1 cellular context compared by ENCODE assay signal in the genomic region with DNA sequence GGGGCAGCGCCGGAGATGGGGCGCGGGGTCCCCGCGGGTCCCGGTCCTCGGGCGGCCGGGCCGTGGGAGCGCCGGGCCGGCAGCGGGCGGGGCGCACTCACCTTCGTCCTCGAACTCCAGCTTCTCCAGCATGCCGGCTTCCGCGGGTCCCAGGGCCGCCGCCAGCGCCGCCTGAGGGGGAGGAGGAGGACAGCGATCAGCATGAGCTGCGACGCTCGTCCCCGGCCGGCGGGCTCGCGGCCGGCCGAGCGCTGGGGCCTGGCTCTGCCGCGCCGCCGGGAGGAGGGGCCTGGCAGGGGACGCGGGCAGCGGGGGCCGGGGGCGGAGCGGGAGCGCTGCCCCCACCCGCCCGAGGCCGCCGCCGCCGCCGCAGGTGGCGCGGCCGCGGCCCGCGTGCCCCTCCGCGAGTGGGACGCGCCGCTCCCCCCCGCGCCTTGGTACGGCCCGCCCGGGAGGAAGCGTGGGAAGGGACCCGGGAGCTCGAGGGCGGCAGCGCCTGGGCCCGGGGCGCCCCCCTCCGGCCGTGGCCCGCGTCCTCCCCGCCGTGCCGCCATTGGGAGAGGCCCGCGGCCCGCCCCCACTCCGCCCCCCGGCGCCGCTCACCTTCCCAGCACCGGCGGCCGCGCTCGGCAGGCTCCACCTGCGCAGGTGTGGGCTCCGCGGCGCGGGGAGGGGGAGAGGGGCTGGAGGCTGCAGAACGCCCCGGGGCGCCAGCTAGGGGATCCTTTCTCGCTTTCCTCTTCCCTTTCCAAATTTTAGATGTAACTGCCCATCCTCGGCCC.
TF ChIP-seq lines count a peak whose summit lies in the region.

No MANE protein-coding gene starts in this region.

TF ChIP-seq in K562, 482 proteins besides CTCF, POLR2A, EP300 and RAD21 (continued from another document and continues in another):
- TF ChIP-seq, protein P1, sequence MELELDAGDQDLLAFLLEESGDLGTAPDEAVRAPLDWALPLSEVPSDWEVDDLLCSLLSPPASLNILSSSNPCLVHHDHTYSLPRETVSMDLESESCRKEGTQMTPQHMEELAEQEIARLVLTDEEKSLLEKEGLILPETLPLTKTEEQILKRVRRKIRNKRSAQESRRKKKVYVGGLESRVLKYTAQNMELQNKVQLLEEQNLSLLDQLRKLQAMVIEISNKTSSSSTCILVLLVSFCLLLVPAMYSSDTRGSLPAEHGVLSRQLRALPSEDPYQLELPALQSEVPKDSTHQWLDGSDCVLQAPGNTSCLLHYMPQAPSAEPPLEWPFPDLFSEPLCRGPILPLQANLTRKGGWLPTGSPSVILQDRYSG (tag; conservative IDR thresholded peaks at IDR 0.05; ENCODE audit: low read depth) = no peak
- TF ChIP-seq SIRT6 (IDR thresholded peaks at IDR 0.05; ENCODE audit: low read depth, low read length) (no peak), KLF16 (IDR thresholded peaks at IDR 0.05) (no peak), GABPB1 (CRISPR knock-in tag; IDR thresholded peaks at IDR 0.05) (peak; percentile 49; the same call in 1 of the 2 replicates), RAD51 (IDR thresholded peaks at IDR 0.05; ENCODE audit: borderline replicate concordance, low read depth) (no peak), TCF7L2 (IDR thresholded peaks at IDR 0.05; ENCODE audit: low read depth, low read length) (peak; percentile 90), CBFA2T2 (conservative IDR thresholded peaks at IDR 0.05) (no peak), POU5F1 (IDR thresholded peaks at IDR 0.05; ENCODE audit: borderline replicate concordance, low read depth, low read length, partially characterized antibody) (no peak), JUND (IDR thresholded peaks at IDR 0.05; ENCODE audit: borderline replicate concordance, low read depth, low read length) (peak; percentile 89), JUND (tag; IDR thresholded peaks at IDR 0.05; ENCODE audit: borderline replicate concordance, low read depth, low read length) (no peak), TEAD2 (tag; IDR thresholded peaks at IDR 0.05) (no peak), MTF1 (CRISPR knock-in tag; IDR thresholded peaks at IDR 0.05; ENCODE audit: borderline replicate concordance) (no peak), SETDB1 (IDR thresholded peaks at IDR 0.05; ENCODE audit: low read length) (no peak), ZEB2 (IDR thresholded peaks at IDR 0.05) (no peak), ZNF780A (CRISPR knock-in tag; IDR thresholded peaks at IDR 0.05) (no peak), U2AF1 (optimal IDR thresholded peaks at IDR 0.05; ENCODE audit: low read depth, low read length) (no peak), HMG20A (CRISPR knock-in tag; conservative IDR thresholded peaks at IDR 0.05) (no peak), NFRKB (IDR thresholded peaks at IDR 0.05; ENCODE audit: low read depth) (no peak)
- TF ChIP-seq, protein P2, sequence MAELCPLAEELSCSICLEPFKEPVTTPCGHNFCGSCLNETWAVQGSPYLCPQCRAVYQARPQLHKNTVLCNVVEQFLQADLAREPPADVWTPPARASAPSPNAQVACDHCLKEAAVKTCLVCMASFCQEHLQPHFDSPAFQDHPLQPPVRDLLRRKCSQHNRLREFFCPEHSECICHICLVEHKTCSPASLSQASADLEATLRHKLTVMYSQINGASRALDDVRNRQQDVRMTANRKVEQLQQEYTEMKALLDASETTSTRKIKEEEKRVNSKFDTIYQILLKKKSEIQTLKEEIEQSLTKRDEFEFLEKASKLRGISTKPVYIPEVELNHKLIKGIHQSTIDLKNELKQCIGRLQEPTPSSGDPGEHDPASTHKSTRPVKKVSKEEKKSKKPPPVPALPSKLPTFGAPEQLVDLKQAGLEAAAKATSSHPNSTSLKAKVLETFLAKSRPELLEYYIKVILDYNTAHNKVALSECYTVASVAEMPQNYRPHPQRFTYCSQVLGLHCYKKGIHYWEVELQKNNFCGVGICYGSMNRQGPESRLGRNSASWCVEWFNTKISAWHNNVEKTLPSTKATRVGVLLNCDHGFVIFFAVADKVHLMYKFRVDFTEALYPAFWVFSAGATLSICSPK (IDR thresholded peaks at IDR 0.05; ENCODE audit: borderline replicate concordance) = no peak
- TF ChIP-seq, protein P3, sequence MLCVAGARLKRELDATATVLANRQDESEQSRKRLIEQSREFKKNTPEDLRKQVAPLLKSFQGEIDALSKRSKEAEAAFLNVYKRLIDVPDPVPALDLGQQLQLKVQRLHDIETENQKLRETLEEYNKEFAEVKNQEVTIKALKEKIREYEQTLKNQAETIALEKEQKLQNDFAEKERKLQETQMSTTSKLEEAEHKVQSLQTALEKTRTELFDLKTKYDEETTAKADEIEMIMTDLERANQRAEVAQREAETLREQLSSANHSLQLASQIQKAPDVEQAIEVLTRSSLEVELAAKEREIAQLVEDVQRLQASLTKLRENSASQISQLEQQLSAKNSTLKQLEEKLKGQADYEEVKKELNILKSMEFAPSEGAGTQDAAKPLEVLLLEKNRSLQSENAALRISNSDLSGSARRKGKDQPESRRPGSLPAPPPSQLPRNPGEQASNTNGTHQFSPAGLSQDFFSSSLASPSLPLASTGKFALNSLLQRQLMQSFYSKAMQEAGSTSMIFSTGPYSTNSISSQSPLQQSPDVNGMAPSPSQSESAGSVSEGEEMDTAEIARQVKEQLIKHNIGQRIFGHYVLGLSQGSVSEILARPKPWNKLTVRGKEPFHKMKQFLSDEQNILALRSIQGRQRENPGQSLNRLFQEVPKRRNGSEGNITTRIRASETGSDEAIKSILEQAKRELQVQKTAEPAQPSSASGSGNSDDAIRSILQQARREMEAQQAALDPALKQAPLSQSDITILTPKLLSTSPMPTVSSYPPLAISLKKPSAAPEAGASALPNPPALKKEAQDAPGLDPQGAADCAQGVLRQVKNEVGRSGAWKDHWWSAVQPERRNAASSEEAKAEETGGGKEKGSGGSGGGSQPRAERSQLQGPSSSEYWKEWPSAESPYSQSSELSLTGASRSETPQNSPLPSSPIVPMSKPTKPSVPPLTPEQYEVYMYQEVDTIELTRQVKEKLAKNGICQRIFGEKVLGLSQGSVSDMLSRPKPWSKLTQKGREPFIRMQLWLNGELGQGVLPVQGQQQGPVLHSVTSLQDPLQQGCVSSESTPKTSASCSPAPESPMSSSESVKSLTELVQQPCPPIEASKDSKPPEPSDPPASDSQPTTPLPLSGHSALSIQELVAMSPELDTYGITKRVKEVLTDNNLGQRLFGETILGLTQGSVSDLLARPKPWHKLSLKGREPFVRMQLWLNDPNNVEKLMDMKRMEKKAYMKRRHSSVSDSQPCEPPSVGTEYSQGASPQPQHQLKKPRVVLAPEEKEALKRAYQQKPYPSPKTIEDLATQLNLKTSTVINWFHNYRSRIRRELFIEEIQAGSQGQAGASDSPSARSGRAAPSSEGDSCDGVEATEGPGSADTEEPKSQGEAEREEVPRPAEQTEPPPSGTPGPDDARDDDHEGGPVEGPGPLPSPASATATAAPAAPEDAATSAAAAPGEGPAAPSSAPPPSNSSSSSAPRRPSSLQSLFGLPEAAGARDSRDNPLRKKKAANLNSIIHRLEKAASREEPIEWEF (CRISPR knock-in tag; IDR thresholded peaks at IDR 0.05) = no peak
- TF ChIP-seq, protein P4, sequence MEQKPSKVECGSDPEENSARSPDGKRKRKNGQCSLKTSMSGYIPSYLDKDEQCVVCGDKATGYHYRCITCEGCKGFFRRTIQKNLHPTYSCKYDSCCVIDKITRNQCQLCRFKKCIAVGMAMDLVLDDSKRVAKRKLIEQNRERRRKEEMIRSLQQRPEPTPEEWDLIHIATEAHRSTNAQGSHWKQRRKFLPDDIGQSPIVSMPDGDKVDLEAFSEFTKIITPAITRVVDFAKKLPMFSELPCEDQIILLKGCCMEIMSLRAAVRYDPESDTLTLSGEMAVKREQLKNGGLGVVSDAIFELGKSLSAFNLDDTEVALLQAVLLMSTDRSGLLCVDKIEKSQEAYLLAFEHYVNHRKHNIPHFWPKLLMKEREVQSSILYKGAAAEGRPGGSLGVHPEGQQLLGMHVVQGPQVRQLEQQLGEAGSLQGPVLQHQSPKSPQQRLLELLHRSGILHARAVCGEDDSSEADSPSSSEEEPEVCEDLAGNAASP (IDR thresholded peaks at IDR 0.05) = no peak
- TF ChIP-seq, protein P5, sequence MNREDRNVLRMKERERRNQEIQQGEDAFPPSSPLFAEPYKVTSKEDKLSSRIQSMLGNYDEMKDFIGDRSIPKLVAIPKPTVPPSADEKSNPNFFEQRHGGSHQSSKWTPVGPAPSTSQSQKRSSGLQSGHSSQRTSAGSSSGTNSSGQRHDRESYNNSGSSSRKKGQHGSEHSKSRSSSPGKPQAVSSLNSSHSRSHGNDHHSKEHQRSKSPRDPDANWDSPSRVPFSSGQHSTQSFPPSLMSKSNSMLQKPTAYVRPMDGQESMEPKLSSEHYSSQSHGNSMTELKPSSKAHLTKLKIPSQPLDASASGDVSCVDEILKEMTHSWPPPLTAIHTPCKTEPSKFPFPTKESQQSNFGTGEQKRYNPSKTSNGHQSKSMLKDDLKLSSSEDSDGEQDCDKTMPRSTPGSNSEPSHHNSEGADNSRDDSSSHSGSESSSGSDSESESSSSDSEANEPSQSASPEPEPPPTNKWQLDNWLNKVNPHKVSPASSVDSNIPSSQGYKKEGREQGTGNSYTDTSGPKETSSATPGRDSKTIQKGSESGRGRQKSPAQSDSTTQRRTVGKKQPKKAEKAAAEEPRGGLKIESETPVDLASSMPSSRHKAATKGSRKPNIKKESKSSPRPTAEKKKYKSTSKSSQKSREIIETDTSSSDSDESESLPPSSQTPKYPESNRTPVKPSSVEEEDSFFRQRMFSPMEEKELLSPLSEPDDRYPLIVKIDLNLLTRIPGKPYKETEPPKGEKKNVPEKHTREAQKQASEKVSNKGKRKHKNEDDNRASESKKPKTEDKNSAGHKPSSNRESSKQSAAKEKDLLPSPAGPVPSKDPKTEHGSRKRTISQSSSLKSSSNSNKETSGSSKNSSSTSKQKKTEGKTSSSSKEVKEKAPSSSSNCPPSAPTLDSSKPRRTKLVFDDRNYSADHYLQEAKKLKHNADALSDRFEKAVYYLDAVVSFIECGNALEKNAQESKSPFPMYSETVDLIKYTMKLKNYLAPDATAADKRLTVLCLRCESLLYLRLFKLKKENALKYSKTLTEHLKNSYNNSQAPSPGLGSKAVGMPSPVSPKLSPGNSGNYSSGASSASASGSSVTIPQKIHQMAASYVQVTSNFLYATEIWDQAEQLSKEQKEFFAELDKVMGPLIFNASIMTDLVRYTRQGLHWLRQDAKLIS (CRISPR knock-in tag; IDR thresholded peaks at IDR 0.05) = no peak
- TF ChIP-seq, protein P6, sequence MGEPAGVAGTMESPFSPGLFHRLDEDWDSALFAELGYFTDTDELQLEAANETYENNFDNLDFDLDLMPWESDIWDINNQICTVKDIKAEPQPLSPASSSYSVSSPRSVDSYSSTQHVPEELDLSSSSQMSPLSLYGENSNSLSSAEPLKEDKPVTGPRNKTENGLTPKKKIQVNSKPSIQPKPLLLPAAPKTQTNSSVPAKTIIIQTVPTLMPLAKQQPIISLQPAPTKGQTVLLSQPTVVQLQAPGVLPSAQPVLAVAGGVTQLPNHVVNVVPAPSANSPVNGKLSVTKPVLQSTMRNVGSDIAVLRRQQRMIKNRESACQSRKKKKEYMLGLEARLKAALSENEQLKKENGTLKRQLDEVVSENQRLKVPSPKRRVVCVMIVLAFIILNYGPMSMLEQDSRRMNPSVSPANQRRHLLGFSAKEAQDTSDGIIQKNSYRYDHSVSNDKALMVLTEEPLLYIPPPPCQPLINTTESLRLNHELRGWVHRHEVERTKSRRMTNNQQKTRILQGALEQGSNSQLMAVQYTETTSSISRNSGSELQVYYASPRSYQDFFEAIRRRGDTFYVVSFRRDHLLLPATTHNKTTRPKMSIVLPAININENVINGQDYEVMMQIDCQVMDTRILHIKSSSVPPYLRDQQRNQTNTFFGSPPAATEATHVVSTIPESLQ (CRISPR knock-in tag; IDR thresholded peaks at IDR 0.05) = no peak
- TF ChIP-seq, protein P7, sequence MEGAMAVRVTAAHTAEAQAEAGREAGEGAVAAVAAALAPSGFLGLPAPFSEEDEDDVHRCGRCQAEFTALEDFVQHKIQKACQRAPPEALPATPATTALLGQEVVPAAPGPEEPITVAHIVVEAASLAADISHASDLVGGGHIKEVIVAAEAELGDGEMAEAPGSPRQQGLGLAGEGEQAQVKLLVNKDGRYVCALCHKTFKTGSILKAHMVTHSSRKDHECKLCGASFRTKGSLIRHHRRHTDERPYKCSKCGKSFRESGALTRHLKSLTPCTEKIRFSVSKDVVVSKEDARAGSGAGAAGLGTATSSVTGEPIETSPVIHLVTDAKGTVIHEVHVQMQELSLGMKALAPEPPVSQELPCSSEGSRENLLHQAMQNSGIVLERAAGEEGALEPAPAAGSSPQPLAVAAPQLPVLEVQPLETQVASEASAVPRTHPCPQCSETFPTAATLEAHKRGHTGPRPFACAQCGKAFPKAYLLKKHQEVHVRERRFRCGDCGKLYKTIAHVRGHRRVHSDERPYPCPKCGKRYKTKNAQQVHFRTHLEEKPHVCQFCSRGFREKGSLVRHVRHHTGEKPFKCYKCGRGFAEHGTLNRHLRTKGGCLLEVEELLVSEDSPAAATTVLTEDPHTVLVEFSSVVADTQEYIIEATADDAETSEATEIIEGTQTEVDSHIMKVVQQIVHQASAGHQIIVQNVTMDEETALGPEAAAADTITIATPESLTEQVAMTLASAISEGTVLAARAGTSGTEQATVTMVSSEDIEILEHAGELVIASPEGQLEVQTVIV (CRISPR knock-in tag; IDR thresholded peaks at IDR 0.05; ENCODE audit: borderline replicate concordance) = no peak
- TF ChIP-seq, protein P8, sequence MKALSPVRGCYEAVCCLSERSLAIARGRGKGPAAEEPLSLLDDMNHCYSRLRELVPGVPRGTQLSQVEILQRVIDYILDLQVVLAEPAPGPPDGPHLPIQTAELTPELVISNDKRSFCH (CRISPR knock-in tag; IDR thresholded peaks at IDR 0.05) = no peak
- TF ChIP-seq, protein P8 (tag; IDR thresholded peaks at IDR 0.05) = no peak
- TF ChIP-seq, protein P9, sequence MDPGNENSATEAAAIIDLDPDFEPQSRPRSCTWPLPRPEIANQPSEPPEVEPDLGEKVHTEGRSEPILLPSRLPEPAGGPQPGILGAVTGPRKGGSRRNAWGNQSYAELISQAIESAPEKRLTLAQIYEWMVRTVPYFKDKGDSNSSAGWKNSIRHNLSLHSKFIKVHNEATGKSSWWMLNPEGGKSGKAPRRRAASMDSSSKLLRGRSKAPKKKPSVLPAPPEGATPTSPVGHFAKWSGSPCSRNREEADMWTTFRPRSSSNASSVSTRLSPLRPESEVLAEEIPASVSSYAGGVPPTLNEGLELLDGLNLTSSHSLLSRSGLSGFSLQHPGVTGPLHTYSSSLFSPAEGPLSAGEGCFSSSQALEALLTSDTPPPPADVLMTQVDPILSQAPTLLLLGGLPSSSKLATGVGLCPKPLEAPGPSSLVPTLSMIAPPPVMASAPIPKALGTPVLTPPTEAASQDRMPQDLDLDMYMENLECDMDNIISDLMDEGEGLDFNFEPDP (CRISPR knock-in tag; IDR thresholded peaks at IDR 0.05) = no peak
